In genomic region chrX:25020391-25021131, GRCh38 we compare ENCODE assay signal across 8 cellular contexts. TPM values are rescaled to one million over a fixed set of nuclear protein-coding genes. Genes with fewer than 3 reads are reported as not detected.
DNase-seq lines count a peak whose midpoint lies in the region; ATAC-seq and TF ChIP-seq lines count a peak whose summit lies in the region.

No MANE protein-coding gene starts in this region.

- no peaks in the 10 kb centered on the region for H3K36me3 ChIP-seq in iPS DF 6.9 (ENCODE audit: control insufficient read depth, insufficient read depth, low read length)

- DNase-seq in A172 (ENCODE audit: low spot score) (peak; percentile 15), WTC11 (ENCODE audit: low spot score) (peak; percentile 77), iPS DF 6.9 (ENCODE audit: low read depth, low spot score) (no peak), inferior parietal cortex (ENCODE audit: extremely low spot score) (no peak)
- DNase-seq in stimulated activated effector memory CD8-positive, alpha-beta T cell treated with anti-CD3 and anti-CD28 coated beads, Interleukin-12 subunit alpha, Interleukin-12 subunit beta, amount 100 ng/mL, for 72 hours (ENCODE audit: low spot score in 2 of 2) = peak in 1 of 2 donors; percentile 25

- H3K4me3 ChIP-seq in iPS DF 6.9 (ENCODE audit: low read length) = peak overlapping the region; percentile 31; the same call in 1 of the 2 replicates

- H3K36me3 Mint-ChIP-seq in WTC11 = no peaks in the 10 kb centered on the region
- no peaks in the 10 kb centered on the region for H3K36me3 Mint-ChIP-seq in stimulated activated effector memory CD8-positive, alpha-beta T cell treated with anti-CD3 and anti-CD28 coated beads, Interleukin-12 subunit alpha, Interleukin-12 subunit beta, amount 100 ng/mL, for 72 hours

- CTCF ChIA-PET in WTC11 (lab: Charles Lee) = interaction anchor here (0.6 to 1.9 kb wide), 13 partner anchors 8 to 181 kb away, joined by 3 to 13 read pairs (median 4); no protein-coding TSS in a partner anchor

- no peaks in the 10 kb centered on the region for H3K9me3 Mint-ChIP-seq in WTC11
- H3K9me3 Mint-ChIP-seq in stimulated activated effector memory CD8-positive, alpha-beta T cell treated with anti-CD3 and anti-CD28 coated beads, Interleukin-12 subunit alpha, Interleukin-12 subunit beta, amount 100 ng/mL, for 72 hours = no peaks in the 10 kb centered on the region

- peaks cover 48% of the 10 kb centered on the region for H3K4me1 Mint-ChIP-seq in WTC11
- H3K4me1 Mint-ChIP-seq in stimulated activated effector memory CD8-positive, alpha-beta T cell treated with anti-CD3 and anti-CD28 coated beads, Interleukin-12 subunit alpha, Interleukin-12 subunit beta, amount 100 ng/mL, for 72 hours = peaks cover 36% of the 10 kb centered on the region

- H3K4me1 ChIP-seq in iPS DF 6.9 (ENCODE audit: control insufficient read depth, insufficient read depth, low read length) = no peaks in the 10 kb centered on the region

- H3K27ac Mint-ChIP-seq in WTC11 = no peak overlapping the region
- H3K27ac Mint-ChIP-seq in stimulated activated effector memory CD8-positive, alpha-beta T cell treated with anti-CD3 and anti-CD28 coated beads, Interleukin-12 subunit alpha, Interleukin-12 subunit beta, amount 100 ng/mL, for 72 hours = no peak overlapping the region

- H3K27me3 Mint-ChIP-seq in WTC11 (ENCODE audit: low read depth) = peaks cover 93% of the 10 kb centered on the region

- H3K27me3 ChIP-seq in iPS DF 6.9 (ENCODE audit: control insufficient read depth, insufficient read depth, low read length) = peaks cover 44% of the 10 kb centered on the region

- POLR2A ChIA-PET in WTC11 (lab: Charles Lee) = no interaction called here

- peak overlapping the region; percentile 66 for H3K4me3 Mint-ChIP-seq in WTC11
- H3K4me3 Mint-ChIP-seq in stimulated activated effector memory CD8-positive, alpha-beta T cell treated with anti-CD3 and anti-CD28 coated beads, Interleukin-12 subunit alpha, Interleukin-12 subunit beta, amount 100 ng/mL, for 72 hours = peak overlapping the region; percentile 42

- peak; percentile 56 for ATAC-seq in HG03520 (IDR thresholded peaks at IDR 0.05; ENCODE audit: unreplicated experiment)
- ATAC-seq in WTC11 = peak; percentile 69
- peak; percentile 68 for ATAC-seq in stimulated activated effector memory CD8-positive, alpha-beta T cell treated with anti-CD3 and anti-CD28 coated beads, Interleukin-12 subunit alpha, Interleukin-12 subunit beta, amount 100 ng/mL, for 72 hours
- no peak for ATAC-seq in GM21367 (IDR thresholded peaks at IDR 0.05; ENCODE audit: unreplicated experiment)

- TF ChIP-seq CTCF in GM12874 (IDR thresholded peaks at IDR 0.05; ENCODE audit: insufficient read depth, low read depth, low read length) = peak; percentile 79
- TF ChIP-seq CTCF in WTC11 (IDR thresholded peaks at IDR 0.05) = peak; percentile 76

- no peaks in the 10 kb centered on the region for H3K9me3 ChIP-seq in iPS DF 6.9 (ENCODE audit: control insufficient read depth, insufficient read depth, low read length)

- H3K27ac ChIP-seq in iPS DF 6.9 (ENCODE audit: low read length) = no peak overlapping the region

- WGBS in iPS DF 6.9 (ENCODE audit: insufficient coverage, insufficient read length) = no CpG with 5 or more reads among the region's 48 CpGs

TF ChIP-seq in WTC11, 78 proteins besides CTCF, POLR2A, EP300 and RAD21 (continues in another document):
- TF ChIP-seq, protein P1, sequence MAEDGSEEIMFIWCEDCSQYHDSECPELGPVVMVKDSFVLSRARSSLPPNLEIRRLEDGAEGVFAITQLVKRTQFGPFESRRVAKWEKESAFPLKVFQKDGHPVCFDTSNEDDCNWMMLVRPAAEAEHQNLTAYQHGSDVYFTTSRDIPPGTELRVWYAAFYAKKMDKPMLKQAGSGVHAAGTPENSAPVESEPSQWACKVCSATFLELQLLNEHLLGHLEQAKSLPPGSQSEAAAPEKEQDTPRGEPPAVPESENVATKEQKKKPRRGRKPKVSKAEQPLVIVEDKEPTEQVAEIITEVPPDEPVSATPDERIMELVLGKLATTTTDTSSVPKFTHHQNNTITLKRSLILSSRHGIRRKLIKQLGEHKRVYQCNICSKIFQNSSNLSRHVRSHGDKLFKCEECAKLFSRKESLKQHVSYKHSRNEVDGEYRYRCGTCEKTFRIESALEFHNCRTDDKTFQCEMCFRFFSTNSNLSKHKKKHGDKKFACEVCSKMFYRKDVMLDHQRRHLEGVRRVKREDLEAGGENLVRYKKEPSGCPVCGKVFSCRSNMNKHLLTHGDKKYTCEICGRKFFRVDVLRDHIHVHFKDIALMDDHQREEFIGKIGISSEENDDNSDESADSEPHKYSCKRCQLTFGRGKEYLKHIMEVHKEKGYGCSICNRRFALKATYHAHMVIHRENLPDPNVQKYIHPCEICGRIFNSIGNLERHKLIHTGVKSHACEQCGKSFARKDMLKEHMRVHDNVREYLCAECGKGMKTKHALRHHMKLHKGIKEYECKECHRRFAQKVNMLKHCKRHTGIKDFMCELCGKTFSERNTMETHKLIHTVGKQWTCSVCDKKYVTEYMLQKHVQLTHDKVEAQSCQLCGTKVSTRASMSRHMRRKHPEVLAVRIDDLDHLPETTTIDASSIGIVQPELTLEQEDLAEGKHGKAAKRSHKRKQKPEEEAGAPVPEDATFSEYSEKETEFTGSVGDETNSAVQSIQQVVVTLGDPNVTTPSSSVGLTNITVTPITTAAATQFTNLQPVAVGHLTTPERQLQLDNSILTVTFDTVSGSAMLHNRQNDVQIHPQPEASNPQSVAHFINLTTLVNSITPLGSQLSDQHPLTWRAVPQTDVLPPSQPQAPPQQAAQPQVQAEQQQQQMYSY (CRISPR knock-in tag; IDR thresholded peaks at IDR 0.05) = no peak
- TF ChIP-seq ETV6 (CRISPR knock-in tag; IDR thresholded peaks at IDR 0.05) (no peak), SOX15 (CRISPR knock-in tag; IDR thresholded peaks at IDR 0.05) (no peak), ATF2 (CRISPR knock-in tag; IDR thresholded peaks at IDR 0.05; ENCODE audit: borderline replicate concordance, low read depth) (no peak), HMGXB4 (CRISPR knock-in tag; IDR thresholded peaks at IDR 0.05) (no peak), NFATC4 (CRISPR knock-in tag; IDR thresholded peaks at IDR 0.05) (no peak), IRF1 (CRISPR knock-in tag; IDR thresholded peaks at IDR 0.05) (no peak)
- TF ChIP-seq, protein P2, sequence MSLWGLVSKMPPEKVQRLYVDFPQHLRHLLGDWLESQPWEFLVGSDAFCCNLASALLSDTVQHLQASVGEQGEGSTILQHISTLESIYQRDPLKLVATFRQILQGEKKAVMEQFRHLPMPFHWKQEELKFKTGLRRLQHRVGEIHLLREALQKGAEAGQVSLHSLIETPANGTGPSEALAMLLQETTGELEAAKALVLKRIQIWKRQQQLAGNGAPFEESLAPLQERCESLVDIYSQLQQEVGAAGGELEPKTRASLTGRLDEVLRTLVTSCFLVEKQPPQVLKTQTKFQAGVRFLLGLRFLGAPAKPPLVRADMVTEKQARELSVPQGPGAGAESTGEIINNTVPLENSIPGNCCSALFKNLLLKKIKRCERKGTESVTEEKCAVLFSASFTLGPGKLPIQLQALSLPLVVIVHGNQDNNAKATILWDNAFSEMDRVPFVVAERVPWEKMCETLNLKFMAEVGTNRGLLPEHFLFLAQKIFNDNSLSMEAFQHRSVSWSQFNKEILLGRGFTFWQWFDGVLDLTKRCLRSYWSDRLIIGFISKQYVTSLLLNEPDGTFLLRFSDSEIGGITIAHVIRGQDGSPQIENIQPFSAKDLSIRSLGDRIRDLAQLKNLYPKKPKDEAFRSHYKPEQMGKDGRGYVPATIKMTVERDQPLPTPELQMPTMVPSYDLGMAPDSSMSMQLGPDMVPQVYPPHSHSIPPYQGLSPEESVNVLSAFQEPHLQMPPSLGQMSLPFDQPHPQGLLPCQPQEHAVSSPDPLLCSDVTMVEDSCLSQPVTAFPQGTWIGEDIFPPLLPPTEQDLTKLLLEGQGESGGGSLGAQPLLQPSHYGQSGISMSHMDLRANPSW (CRISPR knock-in tag; conservative IDR thresholded peaks at IDR 0.05; ENCODE audit: low read depth) = no peak

RNA-seq across cellular contexts. Expression of gene ARX, which starts 4.8 kb away (rescaled TPM):
- 0.03 and 0.19 TPM in 2 replicates for total RNA-seq in A172 (2014; rRNA removed; shearing (Covaris generic))
- total RNA-seq in WTC11 (2021) = 0.07 TPM in 1 of 3 replicates, not detected in the others

Comparison
In these comparisons a context has a peak if more than half of its experiments do, and no peak if none do; other contexts are left out.
1. DNase-seq: peak in A172 (single experiment) and WTC11 (single experiment); none in iPS DF 6.9 (single experiment) and inferior parietal cortex (single experiment).